ENCODE assay signal across 8 cellular contexts in genomic region chr21:32412162-32412997, GRCh38. TPM values are rescaled to one million over a fixed set of nuclear protein-coding genes. Genes with fewer than 3 reads are reported as not detected.
DNase-seq lines count a peak whose midpoint lies in the region; ATAC-seq and TF ChIP-seq lines count a peak whose summit lies in the region.

TSS of gene EVA1C (plus strand) at chr21:32412706. CDS start at chr21:32412854, 148 bp downstream.

- H3K4me3 Mint-ChIP-seq in activated CD4-positive, alpha-beta T cell treated with anti-CD3 and anti-CD28 coated beads for 36 hours = peak within 1 kb of the TSS; percentile 94
- H3K4me3 Mint-ChIP-seq in chondrocyte (ENCODE audit: unreplicated experiment) = peak within 1 kb of the TSS; percentile 84

- POLR2A ChIA-PET in AG04449 (lab: Yijun Ruan, JAX) = no interaction called here
- POLR2A ChIA-PET in activated CD4-positive, alpha-beta T cell treated with anti-CD3 and anti-CD28 coated beads for 36 hours (lab: Charles Lee) = interaction anchor here (0.8 to 1.3 kb wide), 2 partner anchors 9 to 20 kb away, joined by 3 to 11 read pairs; no protein-coding TSS in a partner anchor

- DNase-seq in AG04449 (ENCODE audit: low read depth, low spot score) = no peak
- peak; percentile 33 for DNase-seq in KBM-7
- peak; percentile 80 for DNase-seq in activated CD4-positive, alpha-beta T cell treated with anti-CD3 and anti-CD28 coated beads for 36 hours
- DNase-seq in chondrocyte (ENCODE audit: low spot score) = no peak
- DNase-seq in kidney epithelial cell (ENCODE audit: low read depth) = no peak
- peak; percentile 55 to 63 for DNase-seq in stimulated activated CD4-positive, alpha-beta T cell treated with anti-CD3 and anti-CD28 coated beads, Interleukin-15, amount 100 ng/mL, for 1 hour (ENCODE audit: low read depth in 1 of 2, low spot score in 1 of 2)
- no peak for DNase-seq in GM19238 (ENCODE audit: insufficient read length, low spot score)

- no peaks in the 10 kb centered on the region for H3K9me3 Mint-ChIP-seq in activated CD4-positive, alpha-beta T cell treated with anti-CD3 and anti-CD28 coated beads for 36 hours (ENCODE audit: low read depth)
- H3K9me3 Mint-ChIP-seq in chondrocyte (ENCODE audit: low read depth) = no peaks in the 10 kb centered on the region

- in situ Hi-C loops in KBM-7 (cut with MboI; ENCODE audit: low pct_unique_long_range_greater_than_20kb, low sequenced_read_pairs) = loop anchor here (25.0 kb wide), 1 partner anchor 175 kb away; the partner anchor contains the start of gene TCP10L

- H3K4me1 Mint-ChIP-seq in activated CD4-positive, alpha-beta T cell treated with anti-CD3 and anti-CD28 coated beads for 36 hours = peaks cover 28% of the 10 kb centered on the region
- H3K4me1 Mint-ChIP-seq in chondrocyte (ENCODE audit: low read depth) = peaks cover 14% of the 10 kb centered on the region

- H3K27ac Mint-ChIP-seq in activated CD4-positive, alpha-beta T cell treated with anti-CD3 and anti-CD28 coated beads for 36 hours = peak within 1 kb of the TSS; percentile 97
- H3K27ac Mint-ChIP-seq in chondrocyte (ENCODE audit: unreplicated experiment) = no peak within 1 kb of the TSS

- TF ChIP-seq CTCF in AG04449 (IDR thresholded peaks at IDR 0.05; ENCODE audit: insufficient read depth, low read length, missing control alignments) (no peak), chondrocyte (IDR thresholded peaks at IDR 0.05) (no peak), kidney epithelial cell (IDR thresholded peaks at IDR 0.05; ENCODE audit: insufficient read depth, low read length, poor library complexity, severe bottlenecking) (no peak)

- H3K27me3 Mint-ChIP-seq in activated CD4-positive, alpha-beta T cell treated with anti-CD3 and anti-CD28 coated beads for 36 hours = no peaks in the 10 kb centered on the region
- H3K27me3 Mint-ChIP-seq in chondrocyte (ENCODE audit: low read depth) = peaks cover 12% of the 10 kb centered on the region

- CTCF ChIA-PET in AG04449 (lab: Yijun Ruan, JAX) = interaction anchor here (1.2 to 18.1 kb wide), 6 partner anchors 10 to 188 kb away, joined by 3 to 218 read pairs (median 24); no protein-coding TSS in a partner anchor
- CTCF ChIA-PET in activated CD4-positive, alpha-beta T cell treated with anti-CD3 and anti-CD28 coated beads for 36 hours (lab: Charles Lee) = interaction anchor here (1.4 to 3.0 kb wide), 3 partner anchors 10 to 189 kb away, joined by 7 to 20 read pairs (median 14); no protein-coding TSS in a partner anchor

- ATAC-seq in activated CD4-positive, alpha-beta T cell treated with anti-CD3 and anti-CD28 coated beads for 36 hours = peak; percentile 68
- ATAC-seq in HG03460 (IDR thresholded peaks at IDR 0.05; ENCODE audit: unreplicated experiment) = no peak

- intact Hi-C loops in activated CD4-positive, alpha-beta T cell treated with anti-CD3 and anti-CD28 coated beads for 36 hours (cut with DNase I, micrococcal nuclease) = loop anchor here (1.0 to 5.0 kb wide), 8 partner anchors 19 to 680 kb away; partner anchors contain the start of genes URB1 (in 2 of the 2), CFAP298 (in 1 of the 2), SCAF4 (in 1 of the 2) and SYNJ1 (in 1 of the 2)

- no peaks in the 10 kb centered on the region for H3K36me3 ChIP-seq in kidney epithelial cell (ENCODE audit: control insufficient read depth, insufficient read depth, low read length)

- H3K4me3 ChIP-seq in AG04449 (ENCODE audit: low read depth, low read length) = peak within 1 kb of the TSS; percentile 56
- H3K4me3 ChIP-seq in kidney epithelial cell (ENCODE audit: low read depth, low read length) = peak within 1 kb of the TSS; percentile 53

- H3K27me3 ChIP-seq in kidney epithelial cell (ENCODE audit: control insufficient read depth, insufficient read depth, low read length) = peaks cover 2% of the 10 kb centered on the region

- H3K36me3 Mint-ChIP-seq in activated CD4-positive, alpha-beta T cell treated with anti-CD3 and anti-CD28 coated beads for 36 hours (ENCODE audit: low read depth) = peaks cover 24% of the 10 kb centered on the region
- no peaks in the 10 kb centered on the region for H3K36me3 Mint-ChIP-seq in chondrocyte (ENCODE audit: low read depth)

RNA-seq across cellular contexts. Expression of gene EVA1C, which starts in this region (rescaled TPM):
- total RNA-seq in activated CD4-positive, alpha-beta T cell treated with anti-CD3 and anti-CD28 coated beads for 36 hours = 10 to 100 TPM in 1 of 2 experiments, 1 to 10 TPM in 1; 9.3 to 10.4 TPM
- total RNA-seq in chondrocyte = 1.5 to 2.0 TPM (median 1.6 TPM) in 3 replicates
- total RNA-seq in kidney epithelial cell = 0.54 and 1.1 TPM in 2 replicates

Comparison
In these comparisons a context has a peak if more than half of its experiments do, and no peak if none do; other contexts are left out.
1. DNase-seq: peak in KBM-7 (single experiment), activated CD4-positive, alpha-beta T cell treated with anti-CD3 and anti-CD28 coated beads for 36 hours (single experiment) and stimulated activated CD4-positive, alpha-beta T cell treated with anti-CD3 and anti-CD28 coated beads, Interleukin-15, amount 100 ng/mL, for 1 hour (2 of 2); none in AG04449 (single experiment), chondrocyte (single experiment), kidney epithelial cell (single experiment) and GM19238 (single experiment).